ENCODE assay signal across 1 cellular context in genomic region chr6:10316327-10316726, GRCh38.
TF ChIP-seq lines count a peak whose summit lies in the region.

No MANE protein-coding gene starts in this region.

TF ChIP-seq in K562, 482 proteins besides CTCF, POLR2A, EP300 and RAD21 (continued from another document):
- peak; percentile 76 for TF ChIP-seq ZNF407 (IDR thresholded peaks at IDR 0.05; ENCODE audit: low read depth)
- TF ChIP-seq MEIS2 (IDR thresholded peaks at IDR 0.05; ENCODE audit: partially characterized antibody): peak; percentile 73
- TF ChIP-seq SRSF9 (IDR thresholded peaks at IDR 0.05; ENCODE audit: borderline replicate concordance, low read depth, low read length): no peak
- TF ChIP-seq MYC (IDR thresholded peaks at IDR 0.05; ENCODE audit: low read depth, low read length): peak; percentile 61
- no peak for TF ChIP-seq MYC (CRISPR knock-in tag; IDR thresholded peaks at IDR 0.05; ENCODE audit: borderline replicate concordance, low read depth)
- peak; percentile 49; the same call in 1 of the 2 replicates for TF ChIP-seq CTBP1 (IDR thresholded peaks at IDR 0.05; ENCODE audit: borderline replicate concordance)
- TF ChIP-seq CBX3 (IDR thresholded peaks at IDR 0.05; ENCODE audit: borderline replicate concordance in 1 of 2, low read length in 2 of 2): peak in 1 of 2 experiments; percentile 44; a peak in 1 of 3 replicates
- TF ChIP-seq ZNF766 (CRISPR knock-in tag; conservative IDR thresholded peaks at IDR 0.05): peak; percentile 39; the same call in 1 of the 2 replicates
- TF ChIP-seq ATF7 (IDR thresholded peaks at IDR 0.05): peak; percentile 35; the same call in 1 of the 2 replicates
